In genomic region chr7:37380831-37381230, GRCh38 we compare ENCODE assay signal across 25 cellular contexts.
"Had no signal": no experiment of that assay in that cellular context is flagged by ENCODE, and none has a peak within 500 bp of the region (broad histone marks: within the 10 kb centered on the region; RNA-seq: fewer than 3 reads in every experiment).

No MANE protein-coding gene starts in this region.

- H3K27ac Mint-ChIP-seq: activated CD4-positive, alpha-beta memory T cell treated with anti-CD3 and anti-CD28 coated beads, Interleukin-2, amount 10 ng/mL, durations not matched to agents 7 days and 5 days; activated CD4-positive, alpha-beta T cell treated with anti-CD3 and anti-CD28 coated beads for 36 hours; activated naive CD4-positive, alpha-beta T cell treated with anti-CD3 and anti-CD28 coated beads, Interleukin-2, amount 10 ng/mL, durations not matched to agents 7 days and 5 days; activated naive CD8-positive, alpha-beta T cell treated with anti-CD3 and anti-CD28 coated beads for 36 hours; activated T-cell treated with anti-CD3 and anti-CD28 coated beads, Interleukin-2, amount 50 U/mL, for 72 hours; activated T-helper 2 cell treated with anti-CD3 and anti-CD28 coated beads, Interferon-gamma antibody, Interleukin-2, Interleukin-4, amounts not matched to agents 10 μg/mL and 5 μg/mL and 100 μg/mL, durations not matched to agents 14 hours and 24 hours and 36 hours; T-helper 17 cell had no signal

- H3K27ac ChIP-seq: brain microvascular endothelial cell, cardiac muscle cell, KMS-11, Peyer's patch, VCaP had no signal

- H3K36me3 ChIP-seq: brain microvascular endothelial cell, cardiac muscle cell, Peyer's patch had no signal

- H3K27me3 Mint-ChIP-seq: activated CD4-positive, alpha-beta memory T cell treated with anti-CD3 and anti-CD28 coated beads, Interleukin-2, amount 10 ng/mL, durations not matched to agents 7 days and 5 days; activated CD4-positive, alpha-beta T cell treated with anti-CD3 and anti-CD28 coated beads for 36 hours; activated naive CD4-positive, alpha-beta T cell treated with anti-CD3 and anti-CD28 coated beads, Interleukin-2, amount 10 ng/mL, durations not matched to agents 7 days and 5 days; activated naive CD8-positive, alpha-beta T cell treated with anti-CD3 and anti-CD28 coated beads for 36 hours; T-helper 17 cell had no signal

- H3K4me3 ChIP-seq: cardiac muscle cell, Peyer's patch had no signal

- ATAC-seq: activated CD4-positive, alpha-beta T cell treated with anti-CD3 and anti-CD28 coated beads for 36 hours; activated T-cell treated with anti-CD3 and anti-CD28 coated beads, Interleukin-2, amount 50 U/mL, for 72 hours; T-helper 17 cell had no signal

- H3K4me2 ChIP-seq: KMS-11 had no signal

- H3K4me3 Mint-ChIP-seq: activated CD4-positive, alpha-beta memory T cell treated with anti-CD3 and anti-CD28 coated beads, Interleukin-2, amount 10 ng/mL, durations not matched to agents 7 days and 5 days; activated CD4-positive, alpha-beta T cell treated with anti-CD3 and anti-CD28 coated beads for 36 hours; activated naive CD4-positive, alpha-beta T cell treated with anti-CD3 and anti-CD28 coated beads, Interleukin-2, amount 10 ng/mL, durations not matched to agents 7 days and 5 days; activated naive CD8-positive, alpha-beta T cell treated with anti-CD3 and anti-CD28 coated beads for 36 hours; activated T-cell treated with anti-CD3 and anti-CD28 coated beads, Interleukin-2, amount 50 U/mL, for 72 hours; T-helper 17 cell had no signal

- H3K4me1 ChIP-seq: Peyer's patch had no signal

- DNase-seq: activated CD4-positive, alpha-beta memory T cell treated with anti-CD3 and anti-CD28 coated beads, Interleukin-2, amount 10 ng/mL, durations not matched to agents 7 days and 5 days; activated CD4-positive, alpha-beta T cell treated with anti-CD3 and anti-CD28 coated beads for 36 hours; activated CD4-positive, alpha-beta T cell treated with anti-CD3 and anti-CD28 coated beads, Interleukin-2, amount 50 U/mL, for 1 hour; activated gamma-delta T cell treated with Interleukin-2 at 50 U/mL for 16 hours; activated naive CD4-positive, alpha-beta T cell treated with anti-CD3 and anti-CD28 coated beads, Interleukin-2, amount 10 ng/mL, durations not matched to agents 7 days and 5 days; activated naive CD8-positive, alpha-beta T cell treated with anti-CD3 and anti-CD28 coated beads for 36 hours; activated T-cell treated with anti-CD3 and anti-CD28 coated beads for 4 hours; activated T-cell treated with anti-CD3 and anti-CD28 coated beads, Interleukin-2, amount 50 U/mL, for 72 hours; brain microvascular endothelial cell; NCI-H1105 treated with DMSO at 0.1 percent for 48 hours; NCI-H1436 treated with DMSO at 0.1 percent for 48 hours; NCI-H187 treated with DMSO at 0.1 percent for 48 hours; NCI-H2081 treated with DMSO at 0.1 percent for 48 hours; NCI-H510A treated with DMSO at 0.1 percent for 48 hours; NCI-H69; NK-92 treated with Interleukin-12 subunit alpha and Interleukin-12 subunit beta, amount 100 ng/mL, for 24 hours; OCI-M1; Peyer's patch; SIG-M5; T-helper 17 cell; T-helper 9 cell had no signal

- H3K9ac ChIP-seq: KMS-11 had no signal

- H3K27me3 ChIP-seq: brain microvascular endothelial cell, cardiac muscle cell, Peyer's patch had no signal
